In the genomic region with DNA sequence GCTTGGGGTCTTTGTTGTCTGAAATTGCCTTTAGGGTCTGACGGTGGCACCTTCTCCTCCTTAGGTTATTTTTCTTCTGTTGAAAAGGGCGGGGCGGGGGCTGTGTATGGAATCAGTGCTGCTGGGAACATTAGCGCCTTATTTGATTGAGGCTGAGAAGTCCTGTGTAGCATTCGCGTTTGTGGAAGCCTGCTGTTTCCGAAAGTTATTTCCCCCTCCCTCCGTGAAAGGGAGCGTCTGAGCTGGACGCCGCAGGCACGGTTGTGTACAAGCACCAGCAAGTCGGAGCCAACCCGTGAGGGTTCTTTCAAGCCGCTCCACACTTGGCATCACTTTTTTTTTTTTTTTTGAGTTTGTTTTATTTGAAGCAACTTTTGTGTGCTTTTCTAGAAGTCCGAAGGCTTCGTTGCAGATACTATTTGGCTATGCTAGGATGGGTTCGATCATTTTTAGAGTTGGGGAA, we compare ENCODE assay signal across 8 cellular contexts. TPM values are rescaled to one million over a fixed set of nuclear protein-coding genes. Genes with fewer than 3 reads are reported as not detected.
DNase-seq lines count a peak whose midpoint lies in the region; ATAC-seq, FAIRE-seq and TF ChIP-seq lines count a peak whose summit lies in the region.

No MANE protein-coding gene starts in this region.

- peak overlapping the region; percentile 91 for H3K4me2 ChIP-seq in endothelial cell of umbilical vein (ENCODE audit: insufficient read depth, low read length)

- H3K9me3 ChIP-seq in endothelial cell of umbilical vein (replicated peaks; ENCODE audit: control insufficient read depth, insufficient read depth, low read length), result no peaks in the 10 kb centered on the region
- no peaks in the 10 kb centered on the region for H3K9me3 ChIP-seq in subcutaneous abdominal adipose tissue (ENCODE audit: control insufficient read depth in 5 of 5, low read length in 5 of 5)

- ATAC-seq in HG02938 (IDR thresholded peaks at IDR 0.05; ENCODE audit: unreplicated experiment), result peak; percentile 36

- POLR2A ChIA-PET in endothelial cell of umbilical vein (lab: Charles Lee), result interaction anchor here (0.6 to 0.7 kb wide), 3 partner anchors 91 to 650 kb away, joined by 3 to 7 read pairs (median 6); no protein-coding TSS in a partner anchor

- FAIRE-seq in endothelial cell of umbilical vein (lab: Jason Lieb, UNC), result peak; percentile 70

- TF ChIP-seq CTCF in GM12864 (IDR thresholded peaks at IDR 0.05; ENCODE audit: low read depth, low read length, missing control alignments) (no peak), endothelial cell of umbilical vein (IDR thresholded peaks at IDR 0.05; ENCODE audit: extremely low read depth in 1 of 2, insufficient read depth in 1 of 2, low read depth in 1 of 2, low read length in 2 of 2) (no peak)

- dilution Hi-C loops in endothelial cell of umbilical vein (cut with MboI; ENCODE audit: extremely low pct_ligation_motif_present, low sequenced_read_pairs), result no loop called here

- no peaks in the 10 kb centered on the region for H3K9me1 ChIP-seq in endothelial cell of umbilical vein (replicated peaks; ENCODE audit: control insufficient read depth, extremely low read depth, insufficient read depth, low read length)

- DNase-seq in GM12864 (ENCODE audit: low read depth) (no peak), NCI-H526 treated with DMSO at 0.1 percent for 48 hours (lab: John Stamatoyannopoulos, UW) (peak; percentile 49), activated T-cell treated with anti-CD3 and anti-CD28 coated beads for 1 hour (ENCODE audit: low read depth) (peak; percentile 34), endothelial cell of umbilical vein (ENCODE audit: low read depth, low spot score) (peak; percentile 80), myocyte (ENCODE audit: low read depth) (peak; percentile 49), mesenteric fat pad (ENCODE audit: low spot score) (no peak)

- CTCF ChIA-PET in endothelial cell of umbilical vein (lab: Charles Lee), result interaction anchor here (1.0 to 2.9 kb wide), 11 partner anchors 10 to 450 kb away, joined by 3 to 12 read pairs (median 3); no protein-coding TSS in a partner anchor

- H3K4me1 ChIP-seq in endothelial cell of umbilical vein (ENCODE audit: control insufficient read depth, extremely low read depth, insufficient read depth, low read length), result peaks cover 12% of the 10 kb centered on the region
- peaks cover 0 to 29% (median 15%) of the 10 kb centered on the region in 5 donors for H3K4me1 ChIP-seq in subcutaneous abdominal adipose tissue (ENCODE audit: control insufficient read depth in 5 of 5, insufficient read depth in 5 of 5, low read length in 5 of 5)

- H3K27ac ChIP-seq in endothelial cell of umbilical vein (ENCODE audit: insufficient read depth, low read depth, low read length) (no peak overlapping the region), subcutaneous abdominal adipose tissue (ENCODE audit: low read depth, low read length) (peak overlapping the region; percentile 66)

- H3K9ac ChIP-seq in endothelial cell of umbilical vein (replicated peaks; ENCODE audit: extremely low read depth, insufficient read depth, low read length), result peak overlapping the region; percentile 80
- H3K9ac ChIP-seq in subcutaneous abdominal adipose tissue (ENCODE audit: low read length in 5 of 5), result peak overlapping the region; percentile 22 to 71 (median 57)

- intact Hi-C loops in endothelial cell of umbilical vein (cut with micrococcal nuclease), result loop anchor here (1.0 to 10.0 kb wide), 6 partner anchors 42 to 531 kb away; a partner anchor contains a TSS

- peak overlapping the region; percentile 97 for H2AFZ ChIP-seq in endothelial cell of umbilical vein (ENCODE audit: low read depth, low read length)

- H3K4me3 ChIP-seq in GM12864 (ENCODE audit: low read depth, low read length) (peak overlapping the region; percentile 80), endothelial cell of umbilical vein (replicated peaks in 1 of 3; ENCODE audit: insufficient read depth in 1 of 3, low read depth in 1 of 3, low read length in 3 of 3) (peak overlapping the region; percentile 66 to 77 (median 77)), subcutaneous abdominal adipose tissue (ENCODE audit: low read depth in 1 of 5, low read length in 5 of 5) (peak overlapping the region; percentile 71 to 86 (median 79))

- TF ChIP-seq POLR2A in endothelial cell of umbilical vein (IDR thresholded peaks at IDR 0.05; ENCODE audit: low read depth, low read length), result no peak

- no peaks in the 10 kb centered on the region for H4K20me1 ChIP-seq in endothelial cell of umbilical vein (replicated peaks; ENCODE audit: control insufficient read depth, extremely low read depth, insufficient read depth, low read length)

- H3K27me3 ChIP-seq in endothelial cell of umbilical vein (ENCODE audit: control insufficient read depth in 2 of 2, insufficient read depth in 2 of 2, low read length in 2 of 2) (no peaks in the 10 kb centered on the region), subcutaneous abdominal adipose tissue (ENCODE audit: control insufficient read depth in 5 of 5, insufficient read depth in 4 of 5, low read length in 5 of 5) (no peaks in the 10 kb centered on the region)

- H3K79me2 ChIP-seq in endothelial cell of umbilical vein (ENCODE audit: control insufficient read depth, insufficient read depth, low read length), result peaks cover 13% of the 10 kb centered on the region

- no peaks in the 10 kb centered on the region for H3K36me3 ChIP-seq in endothelial cell of umbilical vein (ENCODE audit: control insufficient read depth in 2 of 2, extremely low read depth in 1 of 2, insufficient read depth in 2 of 2, low read length in 2 of 2)
- H3K36me3 ChIP-seq in subcutaneous abdominal adipose tissue (ENCODE audit: control insufficient read depth in 5 of 5, insufficient read depth in 5 of 5, low read length in 5 of 5), result no peaks in the 10 kb centered on the region

- BruUV-seq in endothelial cell of umbilical vein (replicated peaks; lab: Mats Ljungman, UMichigan), result no TSS peak

TF ChIP-seq in endothelial cell of umbilical vein, 7 proteins besides CTCF, POLR2A, EP300 and RAD21:
- TF ChIP-seq FOS (IDR thresholded peaks at IDR 0.05; ENCODE audit: borderline replicate concordance, insufficient read depth, low read length), result no peak
- TF ChIP-seq, protein P1, sequence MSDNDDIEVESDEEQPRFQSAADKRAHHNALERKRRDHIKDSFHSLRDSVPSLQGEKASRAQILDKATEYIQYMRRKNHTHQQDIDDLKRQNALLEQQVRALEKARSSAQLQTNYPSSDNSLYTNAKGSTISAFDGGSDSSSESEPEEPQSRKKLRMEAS (IDR thresholded peaks at IDR 0.05; ENCODE audit: insufficient read depth, insufficient read length), result no peak
- TF ChIP-seq GATA2 (IDR thresholded peaks at IDR 0.05; ENCODE audit: insufficient read depth, insufficient read length, low read depth, low read length), result no peak
- no peak for TF ChIP-seq JUN (IDR thresholded peaks at IDR 0.05; ENCODE audit: borderline replicate concordance, insufficient read depth, insufficient read length, low read depth)
- TF ChIP-seq EZH2 (IDR thresholded peaks at IDR 0.05; ENCODE audit: borderline replicate concordance, low read depth, low read length, severe bottlenecking), result no peak
- TF ChIP-seq MYC (IDR thresholded peaks at IDR 0.05; ENCODE audit: low read depth, low read length), result no peak
- TF ChIP-seq POLR2AphosphoS5 (IDR thresholded peaks at IDR 0.05; ENCODE audit: insufficient read depth, low read depth, low read length), result no peak

RNA-seq across cellular contexts. Expression of a gene that starts 1.1 kb away (rescaled TPM):
- total RNA-seq in endothelial cell of umbilical vein (42.7 and 53.7 TPM in 2 replicates), myocyte (11.9 and 14.8 TPM in 2 replicates), mesenteric fat pad (267 TPM)
- polyA plus RNA-seq in endothelial cell of umbilical vein, result 16.0 and 17.6 TPM in 2 replicates
- 17.0 and 17.6 TPM in 2 replicates for polyA plus RNA-seq in endothelial cell of umbilical vein (2011; cell fraction: cytosol; rRNA removed)
- 79.1 and 92.8 TPM in 2 replicates for polyA plus RNA-seq in endothelial cell of umbilical vein (2011; cell fraction: nucleus; rRNA removed)
- polyA plus RNA-seq in endothelial cell of umbilical vein (2012), result 13.4 and 14.2 TPM in 2 replicates
- polyA minus RNA-seq in endothelial cell of umbilical vein, result 117 and 118 TPM in 2 replicates
- 41.0 TPM for polyA minus RNA-seq in endothelial cell of umbilical vein (2011; cell fraction: cytosol; rRNA and poly(A)+ RNA removed)
- 256 and 331 TPM in 2 replicates for polyA minus RNA-seq in endothelial cell of umbilical vein (2011; cell fraction: nucleus; rRNA and poly(A)+ RNA removed)
- 1.4 TPM for polyA plus RNA-seq in myocyte (2012)

Comparison
In these comparisons a context has a peak if more than half of its experiments do, and no peak if none do; other contexts are left out.
1. DNase-seq: peak in NCI-H526 treated with DMSO at 0.1 percent for 48 hours (single experiment), activated T-cell treated with anti-CD3 and anti-CD28 coated beads for 1 hour (single experiment), endothelial cell of umbilical vein (single experiment) and myocyte (single experiment); none in GM12864 (single experiment) and mesenteric fat pad (single experiment).
2. Peak in every context shown above with its lines, with median percentiles within 50 percentile points of each other: H3K4me3 ChIP-seq.